ENCODE assay signal across 8 cellular contexts in genomic region chr5:178234753-178235599, GRCh38. TPM values are rescaled to one million over a fixed set of nuclear protein-coding genes. Genes with fewer than 3 reads are reported as not detected.
A peak's percentile ranks its signal among the peaks of the same experiment; 100 is the strongest.
DNase-seq lines count a peak whose midpoint lies in the region; ATAC-seq lines count a peak whose summit lies in the region.

No MANE protein-coding gene starts in this region.

- intact Hi-C loops in Right ventricle myocardium superior (cut with DNase I): no loop called here

- H3K9me3 Mint-ChIP-seq in activated naive CD4-positive, alpha-beta T cell treated with anti-CD3 and anti-CD28 coated beads, Interleukin-2, amount 50 U/mL, for 24 hours: no peaks in the 10 kb centered on the region

- peak; percentile 20 for ATAC-seq in Right ventricle myocardium superior (ENCODE audit: poor library complexity)
- ATAC-seq in HG03095 (IDR thresholded peaks at IDR 0.05; ENCODE audit: unreplicated experiment): no peak
- no peak for ATAC-seq in HG03175 (IDR thresholded peaks at IDR 0.05; ENCODE audit: unreplicated experiment)

- peak overlapping the region; percentile 42 for H3K4me3 Mint-ChIP-seq in activated naive CD4-positive, alpha-beta T cell treated with anti-CD3 and anti-CD28 coated beads, Interleukin-2, amount 50 U/mL, for 24 hours

- DNase-seq in DMS114 treated with DMSO at 0.1 percent for 48 hours (lab: John Stamatoyannopoulos, UW; ENCODE audit: unreplicated experiment) (peak; percentile 67), HT1080 (ENCODE audit: low read depth) (peak; percentile 46), SKM-1 treated with dmso at 0.1 percent for 144 hours (lab: John Stamatoyannopoulos, UW; ENCODE audit: unreplicated experiment) (peak; percentile 52), Right ventricle myocardium superior (peak; percentile 88), putamen (ENCODE audit: low spot score) (peak; percentile 52)

- H3K4me1 Mint-ChIP-seq in activated naive CD4-positive, alpha-beta T cell treated with anti-CD3 and anti-CD28 coated beads, Interleukin-2, amount 50 U/mL, for 24 hours: peaks cover 45% of the 10 kb centered on the region

- H3K27me3 Mint-ChIP-seq in activated naive CD4-positive, alpha-beta T cell treated with anti-CD3 and anti-CD28 coated beads, Interleukin-2, amount 50 U/mL, for 24 hours: no peaks in the 10 kb centered on the region

- peaks cover 7% of the 10 kb centered on the region for H3K36me3 Mint-ChIP-seq in activated naive CD4-positive, alpha-beta T cell treated with anti-CD3 and anti-CD28 coated beads, Interleukin-2, amount 50 U/mL, for 24 hours

- H3K27ac Mint-ChIP-seq in activated naive CD4-positive, alpha-beta T cell treated with anti-CD3 and anti-CD28 coated beads, Interleukin-2, amount 50 U/mL, for 24 hours: peak overlapping the region; percentile 35

RNA-seq across cellular contexts. Expression of gene PHYKPL, which starts 2.4 kb away (rescaled TPM):
- 11.8 and 12.8 TPM in 2 replicates for total RNA-seq in HT1080 (2014; rRNA removed; shearing (Covaris generic))
- 10.3 and 12.3 TPM in 2 replicates for polyA plus RNA-seq in HT1080 (2015; cell fraction: cytosol; rRNA removed)
- polyA plus RNA-seq in HT1080 (2015; cell fraction: nucleus; rRNA removed): 44.0 and 47.7 TPM in 2 replicates
- total RNA-seq in Right ventricle myocardium superior: 34.4 TPM

RNA-seq across cellular contexts. Expression of gene HNRNPAB, which starts 30.6 kb away (rescaled TPM):
- total RNA-seq in HT1080 (2014; rRNA removed; shearing (Covaris generic)): 142 and 170 TPM in 2 replicates
- polyA plus RNA-seq in HT1080 (2015; cell fraction: cytosol; rRNA removed): 245 and 257 TPM in 2 replicates
- polyA plus RNA-seq in HT1080 (2015; cell fraction: nucleus; rRNA removed): 180 and 182 TPM in 2 replicates
- 83.4 TPM for total RNA-seq in Right ventricle myocardium superior

RNA-seq across cellular contexts. Expression of gene GMCL2, which starts 47.8 kb away (rescaled TPM):
- not detected in 2 replicates for total RNA-seq in HT1080 (2014; rRNA removed; shearing (Covaris generic))
- polyA plus RNA-seq in HT1080 (2015; cell fraction: cytosol; rRNA removed): not detected in 2 replicates
- not detected in 2 replicates for polyA plus RNA-seq in HT1080 (2015; cell fraction: nucleus; rRNA removed)
- total RNA-seq in Right ventricle myocardium superior: not detected
